ENCODE assay signal across 20 cellular contexts in the genomic region with DNA sequence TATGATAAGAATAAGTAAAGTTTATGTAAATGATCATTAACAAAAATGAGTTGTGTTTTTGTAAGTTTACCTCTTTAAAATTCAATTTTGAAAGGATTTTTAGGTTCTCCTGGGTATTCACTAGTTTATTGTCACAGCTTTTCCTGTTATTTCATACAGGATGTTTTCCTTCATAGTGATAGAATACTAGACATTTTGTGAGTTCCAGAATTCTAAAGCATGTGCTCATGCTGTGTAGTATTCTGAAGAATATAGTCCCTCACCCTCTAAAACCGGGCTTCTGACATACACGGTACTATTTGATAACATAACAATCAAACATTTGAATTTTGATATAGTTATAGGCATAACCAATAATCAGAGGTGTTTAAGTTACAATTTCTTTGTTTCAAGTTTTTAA.
"Had no signal": no experiment of that assay in that cellular context is flagged by ENCODE, and none has a peak within 500 bp of the region (broad histone marks: within the 10 kb centered on the region; RNA-seq: fewer than 3 reads in every experiment).

No MANE protein-coding gene starts in this region.

- H3K36me3 ChIP-seq: lower lobe of right lung, neutrophil, pancreas, right lobe of liver, tibial artery, WERI-Rb-1 had no signal

- DNase-seq: activated CD8-positive, alpha-beta memory T cell treated with anti-CD3 and anti-CD28 coated beads for 24 hours; activated CD8-positive, alpha-beta memory T cell treated with anti-CD3 and anti-CD28 coated beads, Interleukin-2, amount 50 U/mL, for 48 hours; activated gamma-delta T cell treated with Interleukin-2 at 50 U/mL for 16 hours; cerebellar nuclear complex; effector memory CD8-positive, alpha-beta T cell; foreskin fibroblast; hypothalamus; islet precursor cell; left colon; lower lobe of right lung; pancreas; right lobe of liver; stimulated activated CD4-positive, alpha-beta T cell treated with anti-CD3 and anti-CD28 coated beads, Interleukin-4, amount 100 ng/mL, for 4 hours; tibial artery; WERI-Rb-1 had no signal

- H3K4me3 Mint-ChIP-seq: natural killer cell treated with Interleukin-12 subunit alpha and Interleukin-12 subunit beta and Interleukin-15 and Interleukin-18, amount 100 ng/mL, for 72 hours; stimulated activated memory B cell treated with anti-CD40 and anti-IgM and Interleukin-4, amounts not matched to agents 10 μg/mL and 1 μg/mL and 100 μg/mL, for 72 hours; T-helper 1 cell treated with Interleukin-12 subunit alpha and Interleukin-12 subunit beta and Interleukin-4 antibody, amounts not matched to agents 30 μg/mL and 1 μg/mL, for 36 hours had no signal

- H3K9me3 ChIP-seq: lower lobe of right lung, neutrophil, pancreas, right lobe of liver, tibial artery had no signal

- H3K4me3 ChIP-seq: lower lobe of right lung, pancreas, right lobe of liver, tibial artery had no signal

- H3K27ac Mint-ChIP-seq: natural killer cell treated with Interleukin-12 subunit alpha and Interleukin-12 subunit beta and Interleukin-15 and Interleukin-18, amount 100 ng/mL, for 72 hours; stimulated activated memory B cell treated with anti-CD40 and anti-IgM and Interleukin-4, amounts not matched to agents 10 μg/mL and 1 μg/mL and 100 μg/mL, for 72 hours; T-helper 1 cell treated with Interleukin-12 subunit alpha and Interleukin-12 subunit beta and Interleukin-4 antibody, amounts not matched to agents 30 μg/mL and 1 μg/mL, for 36 hours had no signal

- H3K27ac ChIP-seq: epithelial cell of prostate, lower lobe of right lung, neutrophil, pancreas, right lobe of liver, tibial artery, WERI-Rb-1 had no signal

- H3K27me3 Mint-ChIP-seq: effector memory CD8-positive, alpha-beta T cell; natural killer cell treated with Interleukin-12 subunit alpha and Interleukin-12 subunit beta and Interleukin-15 and Interleukin-18, amount 100 ng/mL, for 72 hours; stimulated activated memory B cell treated with anti-CD40 and anti-IgM and Interleukin-4, amounts not matched to agents 10 μg/mL and 1 μg/mL and 100 μg/mL, for 72 hours had no signal

- ATAC-seq: effector memory CD8-positive, alpha-beta T cell; left colon; lower lobe of right lung; natural killer cell treated with Interleukin-12 subunit alpha and Interleukin-12 subunit beta and Interleukin-15 and Interleukin-18, amount 100 ng/mL, for 72 hours; pancreas; stimulated activated memory B cell treated with anti-CD40 and anti-IgM and Interleukin-4, amounts not matched to agents 10 μg/mL and 1 μg/mL and 100 μg/mL, for 72 hours had no signal

- H3K4me1 ChIP-seq: pancreas, right lobe of liver, tibial artery had no signal

- H3K27me3 ChIP-seq: neutrophil, pancreas, right lobe of liver, tibial artery had no signal

- H3K9me3 Mint-ChIP-seq: natural killer cell treated with Interleukin-12 subunit alpha and Interleukin-12 subunit beta and Interleukin-15 and Interleukin-18, amount 100 ng/mL, for 72 hours had no signal
